Comparison of ENCODE assay signal across 8 cellular contexts in the genomic region with DNA sequence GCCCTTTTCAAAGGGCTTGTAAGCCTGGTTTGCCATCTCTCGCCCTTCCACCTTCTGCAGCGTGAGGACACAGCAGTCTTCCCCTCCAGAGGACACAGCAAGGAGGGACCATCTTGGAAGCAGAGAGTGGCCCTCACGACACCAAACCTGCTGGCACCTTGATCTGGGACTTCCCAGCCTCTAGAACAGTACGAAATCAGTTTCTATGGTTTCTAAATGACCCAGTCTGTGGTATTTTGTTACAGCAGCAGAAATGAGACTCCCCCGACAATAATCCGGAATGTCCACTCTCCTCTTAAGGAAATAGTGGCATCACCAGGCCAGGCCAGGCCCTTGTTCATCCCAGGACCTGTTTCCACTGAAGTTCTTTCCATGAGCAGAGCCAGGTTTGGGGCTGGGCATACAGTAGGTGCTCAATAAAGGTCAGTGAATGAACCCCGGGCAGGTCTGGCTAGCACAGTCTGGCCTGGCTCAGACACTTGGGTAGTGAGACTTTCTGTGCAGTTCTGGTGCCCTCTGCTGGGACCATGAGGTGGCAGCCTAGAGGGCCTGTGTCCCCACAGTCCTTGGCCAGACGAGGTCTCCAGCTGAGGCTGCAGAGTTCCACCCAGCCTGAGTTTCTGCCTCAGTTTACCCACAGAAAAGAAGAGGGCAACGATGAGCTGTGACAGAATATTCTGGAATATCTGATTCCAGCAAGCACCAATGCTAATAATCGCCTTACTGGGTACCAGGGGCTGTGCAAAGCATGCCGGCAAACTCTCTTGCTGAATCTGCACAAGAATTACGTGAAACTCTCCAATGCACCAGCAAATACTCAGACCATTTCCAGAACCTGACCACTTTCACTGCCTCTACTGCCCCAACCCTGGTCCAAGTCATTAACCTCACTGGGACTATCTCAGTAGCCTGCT. TPM values are rescaled to one million over a fixed set of nuclear protein-coding genes. Genes with fewer than 3 reads are reported as not detected.
DNase-seq lines count a peak whose midpoint lies in the region; ATAC-seq and TF ChIP-seq lines count a peak whose summit lies in the region.

No MANE protein-coding gene starts in this region.

- H2AFZ ChIP-seq in ACC112 (ENCODE audit: low read length, unreplicated experiment) (no peak overlapping the region), OCI-LY1 (ENCODE audit: low read length) (no peak overlapping the region), fibroblast of lung (ENCODE audit: low read length) (no peak overlapping the region)

- H3K9me2 ChIP-seq in OCI-LY1 (ENCODE audit: low read depth, low read length), result no peaks in the 10 kb centered on the region

- peak overlapping the region; percentile 52; the same call in 1 of the 2 replicates for H3K27ac ChIP-seq in ACC112 (ENCODE audit: low read depth, low read length)
- no peak overlapping the region for H3K27ac ChIP-seq in OCI-LY1 (ENCODE audit: low read depth, low read length, poor library complexity, severe bottlenecking)
- no peak overlapping the region for H3K27ac ChIP-seq in fibroblast of lung (ENCODE audit: insufficient read depth, low read length)

- ATAC-seq in GM18511 (IDR thresholded peaks at IDR 0.05; ENCODE audit: unreplicated experiment), result peak; percentile 85
- ATAC-seq in HG03565 (IDR thresholded peaks at IDR 0.05; ENCODE audit: unreplicated experiment), result peak; percentile 41

- no peak overlapping the region for H3K27ac Mint-ChIP-seq in neural crest cell (ENCODE audit: unreplicated experiment)

- H3K36me3 ChIP-seq in ACC112 (ENCODE audit: insufficient read depth, low read length), result no peaks in the 10 kb centered on the region
- H3K36me3 ChIP-seq in OCI-LY1 (ENCODE audit: insufficient read depth, low read length), result no peaks in the 10 kb centered on the region
- no peaks in the 10 kb centered on the region for H3K36me3 ChIP-seq in fibroblast of lung (ENCODE audit: control insufficient read depth, insufficient read depth, low read length)

- no peak overlapping the region for H3K4me3 Mint-ChIP-seq in neural crest cell

- H3K9me3 ChIP-seq in OCI-LY1 (ENCODE audit: low read length), result no peaks in the 10 kb centered on the region
- H3K9me3 ChIP-seq in fibroblast of lung (ENCODE audit: control insufficient read depth, insufficient read depth, low read depth, low read length), result no peaks in the 10 kb centered on the region

- peaks cover 1% of the 10 kb centered on the region for H3K4me1 Mint-ChIP-seq in neural crest cell

- H3K4me2 ChIP-seq in OCI-LY1 (ENCODE audit: low read length) (no peak overlapping the region), fibroblast of lung (ENCODE audit: extremely low read depth, insufficient read depth, low read length) (no peak overlapping the region)

- H3K27me3 ChIP-seq in ACC112 (ENCODE audit: insufficient read depth, low read length) (no peaks in the 10 kb centered on the region), OCI-LY1 (ENCODE audit: insufficient read depth, low read length) (peaks cover 6% of the 10 kb centered on the region; the same call in 1 of the 2 replicates), fibroblast of lung (ENCODE audit: control insufficient read depth, insufficient read depth, low read length) (no peaks in the 10 kb centered on the region)

- no peaks in the 10 kb centered on the region for H3K36me3 Mint-ChIP-seq in neural crest cell (ENCODE audit: low read depth)

- no peaks in the 10 kb centered on the region for H3F3A ChIP-seq in OCI-LY1 (ENCODE audit: insufficient read depth, low read length)

- H4K20me1 ChIP-seq in OCI-LY1 (ENCODE audit: insufficient read depth, low read length), result no peaks in the 10 kb centered on the region
- H4K20me1 ChIP-seq in fibroblast of lung (ENCODE audit: control insufficient read depth, extremely low read depth, insufficient read depth, low read length), result no peaks in the 10 kb centered on the region

- H3K79me2 ChIP-seq in ACC112 (ENCODE audit: control insufficient read depth, insufficient read depth, low read length, unreplicated experiment) (no peaks in the 10 kb centered on the region), OCI-LY1 (ENCODE audit: insufficient read depth, low read length) (no peaks in the 10 kb centered on the region), fibroblast of lung (ENCODE audit: control insufficient read depth, insufficient read depth, low read length) (no peaks in the 10 kb centered on the region)

- H3K4me3 ChIP-seq in ACC112 (ENCODE audit: low read depth, low read length) (no peak overlapping the region), OCI-LY1 (ENCODE audit: low read depth, low read length, poor library complexity, severe bottlenecking) (no peak overlapping the region), fibroblast of lung (replicated peaks in 1 of 4; ENCODE audit: control extremely low read depth in 1 of 4, insufficient read depth in 1 of 4, low read depth in 3 of 4, low read length in 4 of 4) (no peak overlapping the region)

- TF ChIP-seq CTCF in OCI-LY1 (IDR thresholded peaks at IDR 0.05; ENCODE audit: low read length) (peak; percentile 95), fibroblast of lung (conservative IDR thresholded peaks at IDR 0.05 in 1 of 2, IDR thresholded peaks at IDR 0.05 in 1 of 2; ENCODE audit: low read depth in 1 of 2, low read length in 2 of 2) (peak; percentile 84 to 94), neural crest cell (conservative IDR thresholded peaks at IDR 0.05) (peak; percentile 90)

- no peaks in the 10 kb centered on the region for H3K27me3 Mint-ChIP-seq in neural crest cell (ENCODE audit: low read depth)

- H3K9ac ChIP-seq in OCI-LY1 (ENCODE audit: low read length) (no peak overlapping the region), fibroblast of lung (ENCODE audit: insufficient read depth, low read length) (no peak overlapping the region)

- H3K9me3 Mint-ChIP-seq in neural crest cell, result no peaks in the 10 kb centered on the region

- DNase-seq in activated T-cell treated with anti-CD3 and anti-CD28 coated beads, Interleukin-2, amount 50 U/mL, for 1 hour, result peak; percentile 79
- DNase-seq in fibroblast of lung (ENCODE audit: low read depth in 2 of 2) (peak; percentile 55 to 75), neural crest cell (ENCODE audit: low read depth, low spot score) (peak; percentile 67), stromal cell of bone marrow (ENCODE audit: low read depth) (peak; percentile 54)

- H3K4me1 ChIP-seq in ACC112 (ENCODE audit: control insufficient read depth, insufficient read depth, low read length, unreplicated experiment) (peaks cover 15% of the 10 kb centered on the region), OCI-LY1 (ENCODE audit: insufficient read depth, low read length, severe bottlenecking) (no peaks in the 10 kb centered on the region), fibroblast of lung (ENCODE audit: control insufficient read depth, extremely low read depth, insufficient read depth, low read length) (peaks cover 7% of the 10 kb centered on the region)

RNA-seq across cellular contexts. Expression of gene ABCB9, which starts 14.0 kb away (rescaled TPM):
- total RNA-seq in fibroblast of lung (5.4 and 6.3 TPM in 2 replicates), neural crest cell (14.2 and 16.3 TPM in 2 replicates)
- polyA plus RNA-seq in fibroblast of lung, result 3.1 and 3.8 TPM in 2 replicates
- polyA plus RNA-seq in fibroblast of lung (2012), result 4.6 and 4.9 TPM in 2 replicates
- polyA minus RNA-seq in fibroblast of lung (ENCODE audit: low replicate concordance), result 16.1 and 16.3 TPM in 2 replicates

RNA-seq across cellular contexts. Expression of gene OGFOD2, which starts 22.8 kb away (rescaled TPM):
- 7.2 and 9.6 TPM in 2 replicates for total RNA-seq in fibroblast of lung
- polyA plus RNA-seq in fibroblast of lung, result 4.6 and 5.2 TPM in 2 replicates
- 7.0 and 9.7 TPM in 2 replicates for polyA plus RNA-seq in fibroblast of lung (2012)
- polyA minus RNA-seq in fibroblast of lung (ENCODE audit: low replicate concordance), result 7.5 and 19.3 TPM in 2 replicates
- total RNA-seq in neural crest cell, result 17.2 and 18.1 TPM in 2 replicates

RNA-seq across cellular contexts. Expression of gene ARL6IP4, which starts 28.2 kb away (rescaled TPM):
- 145 and 157 TPM in 2 replicates for total RNA-seq in fibroblast of lung
- polyA plus RNA-seq in fibroblast of lung, result 149 and 196 TPM in 2 replicates
- 165 and 243 TPM in 2 replicates for polyA plus RNA-seq in fibroblast of lung (2012)
- 45.4 and 47.1 TPM in 2 replicates for polyA minus RNA-seq in fibroblast of lung (ENCODE audit: low replicate concordance)
- total RNA-seq in neural crest cell, result 173 and 180 TPM in 2 replicates

RNA-seq across cellular contexts. Expression of gene VPS37B, which starts 56.3 kb away (rescaled TPM):
- 7.7 and 10.7 TPM in 2 replicates for total RNA-seq in fibroblast of lung
- 25.6 and 34.4 TPM in 2 replicates for polyA plus RNA-seq in fibroblast of lung
- 18.7 and 22.9 TPM in 2 replicates for polyA plus RNA-seq in fibroblast of lung (2012)
- 12.8 and 15.1 TPM in 2 replicates for polyA minus RNA-seq in fibroblast of lung (ENCODE audit: low replicate concordance)
- 40.9 and 41.5 TPM in 2 replicates for total RNA-seq in neural crest cell
